In the genomic region with DNA sequence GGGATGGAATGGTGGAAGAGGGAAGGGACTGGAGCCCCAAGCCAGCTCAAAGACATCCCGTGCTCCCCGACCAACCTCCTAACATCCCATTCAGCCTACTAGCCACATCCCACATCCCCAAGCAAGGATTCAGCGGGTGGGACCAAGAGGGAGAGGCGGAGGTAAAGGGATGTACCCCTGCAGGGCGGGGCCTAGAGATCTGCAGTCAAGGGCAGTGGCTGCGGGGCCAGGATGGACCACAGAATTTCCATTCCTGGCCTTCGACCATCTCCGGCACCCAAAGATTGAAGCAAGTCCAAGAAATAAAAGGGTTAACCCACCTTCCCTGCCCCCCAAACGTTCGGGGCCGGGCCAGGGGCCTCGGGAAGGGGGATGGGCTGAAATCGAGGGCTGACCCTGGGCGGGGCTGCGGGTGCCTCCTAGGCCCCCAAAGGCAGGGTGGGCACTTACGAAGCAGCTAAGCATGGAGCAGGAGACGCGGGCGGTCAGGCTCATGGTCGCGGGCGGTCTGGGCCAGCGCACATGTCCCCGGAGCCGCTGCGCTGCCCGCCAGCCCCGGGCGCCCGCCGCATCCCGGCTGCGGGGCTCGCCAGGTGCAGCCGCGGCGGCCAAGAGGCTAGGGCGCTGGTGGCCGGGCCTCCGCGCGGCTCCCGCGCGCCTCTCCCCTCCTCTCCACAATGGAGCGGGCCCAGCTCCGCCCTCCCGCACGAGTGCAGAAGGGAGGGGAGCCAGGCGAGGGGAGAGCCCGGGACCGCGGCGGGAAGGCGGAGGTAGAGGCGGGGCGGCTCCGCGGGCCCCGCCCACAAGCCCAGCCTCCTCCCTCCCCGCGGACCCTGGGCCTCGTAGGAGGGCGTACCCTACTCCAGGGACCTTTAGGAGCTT, we compare ENCODE assay signal across 8 cellular contexts. TPM values are rescaled to one million over a fixed set of nuclear protein-coding genes. Genes with fewer than 3 reads are reported as not detected.
DNase-seq lines count a peak whose midpoint lies in the region; ATAC-seq and TF ChIP-seq lines count a peak whose summit lies in the region.

A gene (minus strand): TSS at position 726 of the 882 bp plus-strand sequence. CDS start 231 bp downstream, at position 495.

- H3K4me2 ChIP-seq in PC-9: peak within 1 kb of the TSS; percentile 82

- peaks cover 16% of the 10 kb centered on the region for H3K4me1 ChIP-seq in PC-9 (replicated peaks; ENCODE audit: insufficient read depth)
- H3K4me1 ChIP-seq in esophagus muscularis mucosa: peaks cover 29 to 57% (median 50%) of the 10 kb centered on the region in 4 donors
- peaks cover 36% of the 10 kb centered on the region for H3K4me1 ChIP-seq in mucosa of stomach (ENCODE audit: control insufficient read depth, insufficient read depth, low read length)

- peak within 1 kb of the TSS; percentile 85 for H2AFZ ChIP-seq in PC-9

- BruUV-seq in PC-9 (replicated peaks; lab: Mats Ljungman, UMichigan): no TSS peak

- H3K27me3 Mint-ChIP-seq in IgD-negative memory B cell: no peaks in the 10 kb centered on the region
- no peaks in the 10 kb centered on the region for H3K27me3 Mint-ChIP-seq in activated T-cell treated with anti-CD3 and anti-CD28 coated beads, Interleukin-2, amount 50 U/mL, for 4 hours (ENCODE audit: low read depth)

- peak; percentile 24 to 31 for ATAC-seq in activated T-cell treated with anti-CD3 and anti-CD28 coated beads, Interleukin-2, amount 50 U/mL, for 4 hours
- no peak for ATAC-seq in HG03025 (IDR thresholded peaks at IDR 0.05; ENCODE audit: low FRiP score, unreplicated experiment)

- H3K9me3 ChIP-seq in PC-9 (ENCODE audit: insufficient read depth, low read depth) (no peaks in the 10 kb centered on the region), esophagus muscularis mucosa (no peaks in the 10 kb centered on the region), mucosa of stomach (ENCODE audit: control insufficient read depth, low read length) (no peaks in the 10 kb centered on the region)

- peak within 1 kb of the TSS; percentile 63 for H3K9ac ChIP-seq in mucosa of stomach (ENCODE audit: low read length)

- intact Hi-C loops in PC-9 (cut with micrococcal nuclease; ENCODE audit: unreplicated experiment): no loop called here
- intact Hi-C loops in esophagus muscularis mucosa (cut with DNase I): loop anchor here (10.0 kb wide), 2 partner anchors 159 to 641 kb away; a partner anchor contains a TSS

- DNase-seq in ELF-1 (ENCODE audit: low read depth, low spot score): peak; percentile 91
- peak; percentile 63 to 78 for DNase-seq in PC-9
- peak; percentile 64 for DNase-seq in activated T-cell treated with anti-CD3 and anti-CD28 coated beads, Interleukin-2, amount 50 U/mL, for 4 hours
- DNase-seq in esophagus muscularis mucosa (ENCODE audit: extremely low spot score): no peak
- peak; percentile 31 to 58 for DNase-seq in stimulated activated CD8-positive, alpha-beta memory T cell treated with anti-CD3 and anti-CD28 coated beads, Interleukin-4, amount 100 ng/mL, for 4 hours (ENCODE audit: low read depth in 2 of 2, low spot score in 1 of 2)

- H3K9me3 Mint-ChIP-seq in IgD-negative memory B cell: no peaks in the 10 kb centered on the region
- no peaks in the 10 kb centered on the region for H3K9me3 Mint-ChIP-seq in activated T-cell treated with anti-CD3 and anti-CD28 coated beads, Interleukin-2, amount 50 U/mL, for 4 hours

- H3K27me3 ChIP-seq in PC-9 (ENCODE audit: insufficient read depth, low read depth) (no peaks in the 10 kb centered on the region), esophagus muscularis mucosa (no peaks in the 10 kb centered on the region), mucosa of stomach (ENCODE audit: control insufficient read depth, insufficient read depth, low read length) (no peaks in the 10 kb centered on the region)

- CTCF ChIA-PET in PC-9 (lab: Charles Lee): interaction anchor here (0.5 to 0.6 kb wide), 3 partner anchors 134 to 213 kb away, joined by 3 read pairs; no protein-coding TSS in a partner anchor

- no peaks in the 10 kb centered on the region for H4K20me1 ChIP-seq in PC-9 (ENCODE audit: insufficient read depth)

- H3K27ac ChIP-seq in PC-9: no peak within 1 kb of the TSS
- H3K27ac ChIP-seq in esophagus muscularis mucosa (replicated peaks in 1 of 4): peak within 1 kb of the TSS; percentile 86 to 99 (median 92)

- no peaks in the 10 kb centered on the region for H3K9me2 ChIP-seq in PC-9 (ENCODE audit: insufficient read depth)

- H3K4me3 ChIP-seq in PC-9 (peak within 1 kb of the TSS; percentile 73), esophagus muscularis mucosa (peak within 1 kb of the TSS; percentile 67 to 81 (median 73)), mucosa of stomach (ENCODE audit: low read length) (peak within 1 kb of the TSS; percentile 31)

- peaks cover 11% of the 10 kb centered on the region for H3K36me3 Mint-ChIP-seq in IgD-negative memory B cell
- peaks cover 22% of the 10 kb centered on the region for H3K36me3 Mint-ChIP-seq in activated T-cell treated with anti-CD3 and anti-CD28 coated beads, Interleukin-2, amount 50 U/mL, for 4 hours (ENCODE audit: insufficient read depth)

- TF ChIP-seq CTCF in PC-9 (conservative IDR thresholded peaks at IDR 0.05): no peak
- no peak for TF ChIP-seq CTCF in esophagus muscularis mucosa (IDR thresholded peaks at IDR 0.05)

- peak within 1 kb of the TSS; percentile 40 to 73 (median 53) for H3K27ac Mint-ChIP-seq in IgD-negative memory B cell

- under 1% methylated on average over 21 of the region's 64 CpGs for WGBS in esophagus muscularis mucosa

- H3K36me3 ChIP-seq in PC-9 (ENCODE audit: low read depth): 0 out of 2 replicates have a peak, but pooled peaks cover 12% of the 10 kb centered on the region
- peaks cover 24 to 38% (median 37%) of the 10 kb centered on the region in 4 donors for H3K36me3 ChIP-seq in esophagus muscularis mucosa
- peaks cover 5% of the 10 kb centered on the region for H3K36me3 ChIP-seq in mucosa of stomach (ENCODE audit: control insufficient read depth, insufficient read depth, low read length)

- TF ChIP-seq POLR2A in esophagus muscularis mucosa (IDR thresholded peaks at IDR 0.05; ENCODE audit: low read depth): no peak

- TF ChIP-seq EP300 in esophagus muscularis mucosa (IDR thresholded peaks at IDR 0.05): no peak

- peaks cover 34% of the 10 kb centered on the region for H3F3A ChIP-seq in PC-9 (ENCODE audit: insufficient read depth, low read depth)

- H3K4me3 Mint-ChIP-seq in IgD-negative memory B cell: peak within 1 kb of the TSS; percentile 84 to 99 (median 94)
- H3K4me3 Mint-ChIP-seq in activated T-cell treated with anti-CD3 and anti-CD28 coated beads, Interleukin-2, amount 50 U/mL, for 4 hours: peak within 1 kb of the TSS; percentile 87

- H3K4me1 Mint-ChIP-seq in IgD-negative memory B cell: peaks cover 4 to 45% (median 23%) of the 10 kb centered on the region in 3 donors
- peaks cover 43% of the 10 kb centered on the region for H3K4me1 Mint-ChIP-seq in activated T-cell treated with anti-CD3 and anti-CD28 coated beads, Interleukin-2, amount 50 U/mL, for 4 hours (ENCODE audit: low read depth)

- H3K79me2 ChIP-seq in PC-9 (ENCODE audit: low read depth): peaks cover 3% of the 10 kb centered on the region; the same call in 1 of the 2 replicates

- POLR2A ChIA-PET in PC-9 (lab: Charles Lee; ENCODE audit: unreplicated experiment): interaction anchor here (0.7 kb wide), 1 partner anchor 28 kb away, joined by 4 read pairs; no protein-coding TSS in a partner anchor

RNA-seq across cellular contexts. Expression of the gene that starts here (rescaled TPM):
- 37.0 TPM for polyA plus RNA-seq in IgD-negative memory B cell
- total RNA-seq in PC-9 (2021) (35.1 and 39.6 TPM in 2 replicates), esophagus muscularis mucosa (10 to 100 TPM; 24.4 to 29.9 (median 28.4) TPM)
- 10 to 100 TPM; 79.4 to 92.8 (median 81.8) TPM for total RNA-seq in activated T-cell treated with anti-CD3 and anti-CD28 coated beads, Interleukin-2, amount 50 U/mL, for 4 hours
